In genomic region chr20:35215066-35215956, GRCh38 we compare ENCODE assay signal across 1 cellular context.
TF ChIP-seq lines count a peak whose summit lies in the region.

No MANE protein-coding gene starts in this region.

TF ChIP-seq in HEK293, 187 proteins besides CTCF, POLR2A, EP300 and RAD21 (continued from another document):
- TF ChIP-seq ZNF239 (tag by site-specific recombination; IDR thresholded peaks at IDR 0.05) (no peak), ZNF274 (IDR thresholded peaks at IDR 0.05; ENCODE audit: low read length) (no peak), ZNF274 (tag by site-specific recombination; IDR thresholded peaks at IDR 0.05; ENCODE audit: borderline replicate concordance) (no peak), ZNF23 (tag by site-specific recombination; IDR thresholded peaks at IDR 0.05; ENCODE audit: borderline replicate concordance) (no peak), GLI2 (tag by site-specific recombination; IDR thresholded peaks at IDR 0.05; ENCODE audit: borderline replicate concordance, low read depth) (no peak), KLF8 (tag by site-specific recombination; IDR thresholded peaks at IDR 0.05) (0 out of 2 replicates have a peak, but pooled peaks have one; percentile 28), SCRT1 (tag by site-specific recombination; IDR thresholded peaks at IDR 0.05; ENCODE audit: borderline replicate concordance) (no peak), EGR2 (tag by site-specific recombination; IDR thresholded peaks at IDR 0.05; ENCODE audit: low read depth) (no peak), ZNF560 (tag by site-specific recombination; IDR thresholded peaks at IDR 0.05; ENCODE audit: borderline replicate concordance) (no peak), ZNF133 (tag by site-specific recombination; IDR thresholded peaks at IDR 0.05) (no peak), ZNF394 (tag by site-specific recombination; IDR thresholded peaks at IDR 0.05; ENCODE audit: borderline replicate concordance) (0 out of 2 replicates have a peak, but pooled peaks have one; percentile 33), ZNF654 (tag by site-specific recombination; IDR thresholded peaks at IDR 0.05; ENCODE audit: low read depth) (no peak), ZNF324 (tag by site-specific recombination; IDR thresholded peaks at IDR 0.05) (no peak)
